Comparison of ENCODE assay signal across 10 cellular contexts in genomic region chr4:14125375-14126129, GRCh38.
DNase-seq lines count a peak whose midpoint lies in the region; ATAC-seq and TF ChIP-seq lines count a peak whose summit lies in the region.
"Had no signal": no experiment of that assay in that cellular context is flagged by ENCODE, and none has a peak within 500 bp of the region (broad histone marks: within the 10 kb centered on the region; RNA-seq: fewer than 3 reads in every experiment).

No MANE protein-coding gene starts in this region.

- H3K36me3 Mint-ChIP-seq in natural killer cell = no peaks in the 10 kb centered on the region

- TF ChIP-seq EP300 in gastroesophageal sphincter (IDR thresholded peaks at IDR 0.05) = no peak

- H3K27me3 Mint-ChIP-seq in natural killer cell (ENCODE audit: low read depth in 2 of 2) = peaks cover 0 to 2% of the 10 kb centered on the region in 2 donors

- H3K27ac ChIP-seq in gastroesophageal sphincter (no peak overlapping the region), Peyer's patch (no peak overlapping the region)

- H3K4me1 ChIP-seq in gastroesophageal sphincter (no peaks in the 10 kb centered on the region), Peyer's patch (no peaks in the 10 kb centered on the region)

- H3K27me3 ChIP-seq in gastroesophageal sphincter = no peaks in the 10 kb centered on the region
- no peaks in the 10 kb centered on the region for H3K27me3 ChIP-seq in Peyer's patch

- ATAC-seq in GM19468 (IDR thresholded peaks at IDR 0.05; ENCODE audit: extremely low read depth, unreplicated experiment) (peak; percentile 92), HG03103 (IDR thresholded peaks at IDR 0.05; ENCODE audit: low read depth, unreplicated experiment) (peak; percentile 83), natural killer cell (no peak), gastroesophageal sphincter (no peak)
- ATAC-seq: left ventricle myocardium superior had no signal

- H3K27ac Mint-ChIP-seq in natural killer cell = no peak overlapping the region

- intact Hi-C loops in natural killer cell (cut with micrococcal nuclease) = no loop called here

- H3K9me3 Mint-ChIP-seq in natural killer cell = peaks cover 0 to 8% of the 10 kb centered on the region in 2 donors

- no peak overlapping the region for H3K4me3 Mint-ChIP-seq in natural killer cell

- TF ChIP-seq POLR2A in gastroesophageal sphincter (IDR thresholded peaks at IDR 0.05) = no peak
- no peak for TF ChIP-seq POLR2A in Peyer's patch (IDR thresholded peaks at IDR 0.05)

- H3K9me3 ChIP-seq in gastroesophageal sphincter (no peaks in the 10 kb centered on the region), Peyer's patch (no peaks in the 10 kb centered on the region)

- H3K4me3 ChIP-seq in GM12864 (ENCODE audit: low read depth, low read length) = no peak overlapping the region
- H3K4me3 ChIP-seq in gastroesophageal sphincter = no peak overlapping the region
- no peak overlapping the region for H3K4me3 ChIP-seq in Peyer's patch

- DNase-seq in GM12864 (ENCODE audit: low read depth) (peak; percentile 22), SKM-1 treated with dmso at 0.1 percent for 144 hours (lab: John Stamatoyannopoulos, UW; ENCODE audit: unreplicated experiment) (peak; percentile 99), natural killer cell (no peak), Peyer's patch (no peak), DMS 273 treated with DMSO at 0.1 percent for 48 hours (lab: John Stamatoyannopoulos, UW) (no peak)
- DNase-seq: effector memory CD4-positive, alpha-beta T cell; left ventricle myocardium superior had no signal

- TF ChIP-seq CTCF in GM12864 (IDR thresholded peaks at IDR 0.05; ENCODE audit: low read depth, low read length, missing control alignments) = no peak
- TF ChIP-seq CTCF in natural killer cell (IDR thresholded peaks at IDR 0.05) = no peak
- no peak for TF ChIP-seq CTCF in gastroesophageal sphincter (IDR thresholded peaks at IDR 0.05)
- peak in 1 of 6 experiments; percentile 4 for TF ChIP-seq CTCF in Peyer's patch (IDR thresholded peaks at IDR 0.05)

- no peaks in the 10 kb centered on the region for H3K4me1 Mint-ChIP-seq in natural killer cell

- 13% methylated on average over 1 of the region's 1 CpG; no CpG with 5 or more reads in 1 of the 2 donors for WGBS in gastroesophageal sphincter (ENCODE audit: low coverage in 1 of 2), 2 donors

- H3K36me3 ChIP-seq in gastroesophageal sphincter (no peaks in the 10 kb centered on the region), Peyer's patch (no peaks in the 10 kb centered on the region)

Comparison
In these comparisons a context has a peak if more than half of its experiments do, and no peak if none do; other contexts are left out.
1. DNase-seq: peak in GM12864 (single experiment) and SKM-1 treated with dmso at 0.1 percent for 144 hours (single experiment); none in natural killer cell (single experiment), Peyer's patch (0 of 3) and DMS 273 treated with DMSO at 0.1 percent for 48 hours (single experiment).
2. ATAC-seq: peak in GM19468 (single experiment) and HG03103 (single experiment); none in natural killer cell (0 of 3) and gastroesophageal sphincter (single experiment).